10 cellular contexts compared by ENCODE assay signal in the genomic region with DNA sequence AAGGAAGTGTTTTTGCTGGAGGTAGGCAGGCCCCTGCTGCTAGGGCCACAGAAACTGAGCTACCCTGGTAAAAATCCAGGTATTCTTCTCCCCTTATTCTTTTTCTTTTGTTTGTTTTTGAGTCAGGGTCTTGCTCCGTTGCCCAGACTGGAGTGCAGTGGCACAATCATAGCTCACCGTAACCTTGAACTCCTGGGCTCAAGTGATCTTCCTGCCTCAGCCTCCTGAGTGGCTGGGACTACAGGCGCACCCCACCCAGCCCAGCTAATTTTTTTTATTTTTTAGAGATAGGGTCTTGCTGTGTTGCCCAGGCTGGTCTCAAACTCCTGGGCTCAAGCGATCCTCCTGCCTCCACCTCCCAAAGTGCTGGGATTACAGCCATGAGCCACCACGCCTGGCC. TPM values are rescaled to one million over a fixed set of nuclear protein-coding genes. Genes with fewer than 3 reads are reported as not detected.
"Had no signal": no experiment of that assay in that cellular context is flagged by ENCODE, and none has a peak within 500 bp of the region (broad histone marks: within the 10 kb centered on the region; RNA-seq: fewer than 3 reads in every experiment).

No MANE protein-coding gene starts in this region.

RNA-seq across cellular contexts. Expression of a gene that starts 3.1 kb away (rescaled TPM):
- total RNA-seq: activated CD4-positive, alpha-beta T cell treated with anti-CD3 and anti-CD28 coated beads, Interleukin-2, amount 10 ng/mL, durations not matched to agents 24 days and 14 days had no signal

RNA-seq across cellular contexts. Expression of a gene that starts 33.8 kb away (rescaled TPM):
- total RNA-seq: activated CD4-positive, alpha-beta T cell treated with anti-CD3 and anti-CD28 coated beads, Interleukin-2, amount 10 ng/mL, durations not matched to agents 24 days and 14 days; activated CD8-positive, alpha-beta T cell treated with anti-CD3 and anti-CD28 coated beads, Interleukin-2, amount 10 ng/mL, durations not matched to agents 7 days and 5 days; activated T-helper 2 cell treated with anti-CD3 and anti-CD28 coated beads, Interferon-gamma antibody, Interleukin-2, Interleukin-4, amounts not matched to agents 10 μg/mL and 5 μg/mL and 100 μg/mL, durations not matched to agents 14 hours and 24 hours and 36 hours; adrenal gland; M059J; PC-3; Right ventricle myocardium inferior; SK-MEL-5; T-cell had no signal
- polyA plus RNA-seq: adrenal gland had no signal

RNA-seq across cellular contexts. Expression of a gene that starts 45.4 kb away (rescaled TPM):
- total RNA-seq: activated CD4-positive, alpha-beta T cell treated with anti-CD3 and anti-CD28 coated beads, Interleukin-2, amount 10 ng/mL, durations not matched to agents 24 days and 14 days; activated CD8-positive, alpha-beta T cell treated with anti-CD3 and anti-CD28 coated beads, Interleukin-2, amount 10 ng/mL, durations not matched to agents 7 days and 5 days; activated T-helper 2 cell treated with anti-CD3 and anti-CD28 coated beads, Interferon-gamma antibody, Interleukin-2, Interleukin-4, amounts not matched to agents 10 μg/mL and 5 μg/mL and 100 μg/mL, durations not matched to agents 14 hours and 24 hours and 36 hours; adrenal gland; bronchial epithelial cell; M059J; PC-3; Right ventricle myocardium inferior; SK-MEL-5; T-cell had no signal
